In genomic region chr9:120919639-120920494, GRCh38 we compare ENCODE assay signal across 10 cellular contexts. TPM values are rescaled to one million over a fixed set of nuclear protein-coding genes. Genes with fewer than 3 reads are reported as not detected.
A peak's percentile ranks its signal among the peaks of the same experiment; 100 is the strongest.
DNase-seq lines count a peak whose midpoint lies in the region; ATAC-seq and TF ChIP-seq lines count a peak whose summit lies in the region.
"Had no signal": no experiment of that assay in that cellular context is flagged by ENCODE, and none has a peak within 500 bp of the region (broad histone marks: within the 10 kb centered on the region; RNA-seq: fewer than 3 reads in every experiment).

No MANE protein-coding gene starts in this region.

- POLR2A ChIA-PET in activated B cell treated with CpG ODN at 0.5 μM for 24 hours (lab: Charles Lee), result interaction anchor here (0.6 to 9.1 kb wide), 11 partner anchors 9 to 1905 kb away, joined by 3 to 179 read pairs (median 7); partner anchors contain the start of gene PHF19

- peaks cover 91% of the 10 kb centered on the region for H3K36me3 Mint-ChIP-seq in activated B cell treated with CpG ODN at 0.5 μM for 24 hours (ENCODE audit: low read depth)

- peak overlapping the region; percentile 69 to 78 (median 74) for H3K27ac ChIP-seq in sigmoid colon
- H3K27ac ChIP-seq in colonic mucosa, result no peak overlapping the region
- H3K27ac ChIP-seq: SK-N-MC had no signal

- H3K9me3 ChIP-seq in sigmoid colon (no peaks in the 10 kb centered on the region), colonic mucosa (no peaks in the 10 kb centered on the region)

- H3K27me3 ChIP-seq in sigmoid colon (no peaks in the 10 kb centered on the region), colonic mucosa (no peaks in the 10 kb centered on the region)

- H3K27me3 Mint-ChIP-seq in activated B cell treated with CpG ODN at 0.5 μM for 24 hours, result no peaks in the 10 kb centered on the region

- no peak for TF ChIP-seq POLR2A in sigmoid colon (IDR thresholded peaks at IDR 0.05)

- intact Hi-C loops in activated B cell treated with CpG ODN at 0.5 μM for 24 hours (cut with micrococcal nuclease) (loop anchor here (1.0 kb wide), 1 partner anchor 11 kb away; no protein-coding TSS in a partner anchor), sigmoid colon (cut with DNase I) (no loop called here), colonic mucosa (cut with DNase I) (no loop called here)

- H3K4me3 ChIP-seq in sigmoid colon (no peak overlapping the region), colonic mucosa (no peak overlapping the region)
- H3K4me3 ChIP-seq: SK-N-MC had no signal

- peak overlapping the region; percentile 99 for H3K27ac Mint-ChIP-seq in activated B cell treated with CpG ODN at 0.5 μM for 24 hours

- CTCF ChIA-PET in activated B cell treated with CpG ODN at 0.5 μM for 24 hours (lab: Charles Lee), result interaction anchor here (0.9 to 2.5 kb wide), 4 partner anchors 10 to 16 kb away, joined by 3 to 14 read pairs (median 4); no protein-coding TSS in a partner anchor

- peak overlapping the region; percentile 87 for H3K4me3 Mint-ChIP-seq in activated B cell treated with CpG ODN at 0.5 μM for 24 hours

- DNase-seq in EH (ENCODE audit: low read depth) (peak; percentile 51), activated B cell treated with CpG ODN at 0.5 μM for 24 hours (no peak), fibroblast of peridontal ligament (ENCODE audit: extremely low read depth) (peak; percentile 30), sigmoid colon (no peak), NCI-H1105 (lab: John Stamatoyannopoulos, UW) (no peak), colonic mucosa (no peak), Ammon's horn (ENCODE audit: low spot score) (no peak)

- TF ChIP-seq CTCF in activated B cell treated with CpG ODN at 0.5 μM for 24 hours (IDR thresholded peaks at IDR 0.05), result no peak
- TF ChIP-seq CTCF in sigmoid colon (IDR thresholded peaks at IDR 0.05), result no peak
- TF ChIP-seq CTCF in colonic mucosa (IDR thresholded peaks at IDR 0.05), result no peak

- no peak for TF ChIP-seq EP300 in sigmoid colon (IDR thresholded peaks at IDR 0.05)

- peaks cover 0 to 40% (median 33%) of the 10 kb centered on the region in 4 donors for H3K4me1 ChIP-seq in sigmoid colon
- no peaks in the 10 kb centered on the region for H3K4me1 ChIP-seq in colonic mucosa

- no peaks in the 10 kb centered on the region for H3K9me3 Mint-ChIP-seq in activated B cell treated with CpG ODN at 0.5 μM for 24 hours

- H3K36me3 ChIP-seq in sigmoid colon, result no peaks in the 10 kb centered on the region
- H3K36me3 ChIP-seq in colonic mucosa, result no peaks in the 10 kb centered on the region

- H3K9ac ChIP-seq in colonic mucosa (ENCODE audit: low read depth in 2 of 2, low read length in 2 of 2), result peak overlapping the region in 1 of 2 donors; percentile 33

- 85 to 90% methylated on average over 10 of the region's 10 CpGs for WGBS in sigmoid colon, 2 donors

- ATAC-seq in activated B cell treated with CpG ODN at 0.5 μM for 24 hours (ENCODE audit: low read depth) (no peak), HG03108 (IDR thresholded peaks at IDR 0.05; ENCODE audit: unreplicated experiment) (no peak)
- ATAC-seq: HCT116 had no signal

- H3K4me1 Mint-ChIP-seq in activated B cell treated with CpG ODN at 0.5 μM for 24 hours, result peaks cover 88% of the 10 kb centered on the region

RNA-seq across cellular contexts. Expression of gene TRAF1, which starts 6.7 kb away (rescaled TPM):
- total RNA-seq in activated B cell treated with CpG ODN at 0.5 μM for 24 hours (115 and 130 TPM in 2 replicates), sigmoid colon (1 to 10 TPM; 4.4 to 8.0 (median 5.0) TPM), colonic mucosa (1 to 10 TPM; 1.5 to 3.1 TPM)
- 10 to 100 TPM in 1 of 3 donors, under 1 TPM in 2; 0.46 to 10.0 (median 0.60) TPM for polyA plus RNA-seq in sigmoid colon

RNA-seq across cellular contexts. Expression of gene PHF19, which starts 42.9 kb away (rescaled TPM):
- total RNA-seq in activated B cell treated with CpG ODN at 0.5 μM for 24 hours, result 50.2 and 55.3 TPM in 2 replicates
- 10 to 100 TPM; 22.5 to 32.7 (median 31.6) TPM for total RNA-seq in sigmoid colon
- polyA plus RNA-seq in sigmoid colon, result 10 to 100 TPM; 10.2 to 38.2 (median 10.6) TPM
- 10 to 100 TPM; 23.8 to 50.3 TPM for total RNA-seq in colonic mucosa

Comparison
In these comparisons a context has a peak if more than half of its experiments do, and no peak if none do; other contexts are left out.
1. DNase-seq: peak in EH (single experiment) and fibroblast of peridontal ligament (single experiment); none in activated B cell treated with CpG ODN at 0.5 μM for 24 hours (single experiment), sigmoid colon (single experiment), NCI-H1105 (single experiment), colonic mucosa (single experiment) and Ammon's horn (single experiment).
2. RNA of gene TRAF1, which starts 6.7 kb away (total RNA-seq): 115 to 130 TPM in activated B cell treated with CpG ODN at 0.5 μM for 24 hours; 4.4 to 8.0 TPM in sigmoid colon and 1.5 to 3.1 TPM in colonic mucosa; every median in the first group is over 10 times any median in the second.